In the genomic region with DNA sequence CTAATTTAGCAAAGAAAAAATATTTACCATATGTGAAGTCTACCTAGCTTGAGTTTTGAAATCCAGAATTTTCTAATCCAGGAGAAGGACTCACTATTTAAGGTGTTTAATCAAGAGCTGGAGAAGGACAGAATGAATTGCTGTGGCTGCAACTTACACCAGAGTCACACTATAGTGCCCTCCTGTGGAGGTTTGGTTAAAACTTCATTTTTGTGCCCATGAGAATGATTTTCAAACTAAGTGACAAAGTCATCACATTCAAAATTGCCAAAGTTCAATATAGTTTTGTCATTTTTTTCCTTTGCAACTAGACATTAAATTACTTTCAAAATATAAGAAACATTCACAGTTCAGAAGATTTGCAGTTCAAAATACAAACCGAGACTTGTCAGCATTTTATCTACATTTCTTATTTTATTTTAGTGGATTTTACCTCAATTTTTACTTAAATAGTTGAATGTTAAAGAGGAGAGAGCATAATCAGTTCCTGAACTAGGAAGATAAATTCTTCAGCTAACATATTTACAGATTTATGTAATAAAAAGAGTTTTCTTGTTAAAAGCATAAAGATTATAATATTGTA, we compare ENCODE assay signal across 8 cellular contexts.
DNase-seq lines count a peak whose midpoint lies in the region; TF ChIP-seq lines count a peak whose summit lies in the region.

No MANE protein-coding gene starts in this region.

- H3K4me3 Mint-ChIP-seq in activated naive CD4-positive, alpha-beta T cell treated with anti-CD3 and anti-CD28 coated beads for 36 hours = no peak overlapping the region

- TF ChIP-seq CTCF in fibroblast of villous mesenchyme (IDR thresholded peaks at IDR 0.05; ENCODE audit: insufficient read depth, low read depth, low read length) = peak; percentile 62

- H3K4me3 ChIP-seq in fibroblast of villous mesenchyme (ENCODE audit: low read depth, low read length) = no peak overlapping the region

- H3K9me3 Mint-ChIP-seq in activated naive CD4-positive, alpha-beta T cell treated with anti-CD3 and anti-CD28 coated beads for 36 hours = no peaks in the 10 kb centered on the region

- DNase-seq in activated naive CD4-positive, alpha-beta T cell treated with anti-CD3 and anti-CD28 coated beads for 36 hours = peak; percentile 37
- no peak for DNase-seq in activated naive CD4-positive, alpha-beta T cell treated with anti-CD3 and anti-CD28 coated beads, Interleukin-2, amount 50 U/mL, for 16 hours
- DNase-seq in KG1 (lab: John Stamatoyannopoulos, UW) (peak; percentile 37), SKM-1 treated with dmso at 0.1 percent for 144 hours (lab: John Stamatoyannopoulos, UW; ENCODE audit: unreplicated experiment) (peak; percentile 34), fibroblast of villous mesenchyme (ENCODE audit: low read depth) (peak; percentile 66), renal cortical epithelial cell (ENCODE audit: low read depth) (peak; percentile 69), C1 segment of cervical spinal cord (lab: John Stamatoyannopoulos, UW) (no peak), cortex of kidney (lab: John Stamatoyannopoulos, UW) (no peak)

- intact Hi-C loops in activated naive CD4-positive, alpha-beta T cell treated with anti-CD3 and anti-CD28 coated beads for 36 hours (cut with micrococcal nuclease) = loop anchor here (1.0 to 5.0 kb wide), 2 partner anchors 592 to 916 kb away; no protein-coding TSS in a partner anchor

- no peaks in the 10 kb centered on the region for H3K4me1 Mint-ChIP-seq in activated naive CD4-positive, alpha-beta T cell treated with anti-CD3 and anti-CD28 coated beads for 36 hours (ENCODE audit: low read depth)

- H3K27ac Mint-ChIP-seq in activated naive CD4-positive, alpha-beta T cell treated with anti-CD3 and anti-CD28 coated beads for 36 hours = no peak overlapping the region

- H3K27me3 Mint-ChIP-seq in activated naive CD4-positive, alpha-beta T cell treated with anti-CD3 and anti-CD28 coated beads for 36 hours (ENCODE audit: low read depth) = peaks cover 30% of the 10 kb centered on the region

- CTCF ChIA-PET in activated naive CD4-positive, alpha-beta T cell treated with anti-CD3 and anti-CD28 coated beads for 36 hours (lab: Charles Lee) = interaction anchor here (0.6 to 2.8 kb wide), 7 partner anchors 17 to 914 kb away, joined by 3 to 12 read pairs (median 4); no protein-coding TSS in a partner anchor

- no peaks in the 10 kb centered on the region for H3K36me3 Mint-ChIP-seq in activated naive CD4-positive, alpha-beta T cell treated with anti-CD3 and anti-CD28 coated beads for 36 hours (ENCODE audit: low read depth)

Comparison
In these comparisons a context has a peak if more than half of its experiments do, and no peak if none do; other contexts are left out.
1. DNase-seq: peak in activated naive CD4-positive, alpha-beta T cell treated with anti-CD3 and anti-CD28 coated beads for 36 hours (single experiment), KG1 (single experiment), SKM-1 treated with dmso at 0.1 percent for 144 hours (single experiment), fibroblast of villous mesenchyme (single experiment) and renal cortical epithelial cell (single experiment); none in activated naive CD4-positive, alpha-beta T cell treated with anti-CD3 and anti-CD28 coated beads, Interleukin-2, amount 50 U/mL, for 16 hours (single experiment), C1 segment of cervical spinal cord (0 of 14) and cortex of kidney (single experiment).